ENCODE assay signal across 8 cellular contexts in the genomic region with DNA sequence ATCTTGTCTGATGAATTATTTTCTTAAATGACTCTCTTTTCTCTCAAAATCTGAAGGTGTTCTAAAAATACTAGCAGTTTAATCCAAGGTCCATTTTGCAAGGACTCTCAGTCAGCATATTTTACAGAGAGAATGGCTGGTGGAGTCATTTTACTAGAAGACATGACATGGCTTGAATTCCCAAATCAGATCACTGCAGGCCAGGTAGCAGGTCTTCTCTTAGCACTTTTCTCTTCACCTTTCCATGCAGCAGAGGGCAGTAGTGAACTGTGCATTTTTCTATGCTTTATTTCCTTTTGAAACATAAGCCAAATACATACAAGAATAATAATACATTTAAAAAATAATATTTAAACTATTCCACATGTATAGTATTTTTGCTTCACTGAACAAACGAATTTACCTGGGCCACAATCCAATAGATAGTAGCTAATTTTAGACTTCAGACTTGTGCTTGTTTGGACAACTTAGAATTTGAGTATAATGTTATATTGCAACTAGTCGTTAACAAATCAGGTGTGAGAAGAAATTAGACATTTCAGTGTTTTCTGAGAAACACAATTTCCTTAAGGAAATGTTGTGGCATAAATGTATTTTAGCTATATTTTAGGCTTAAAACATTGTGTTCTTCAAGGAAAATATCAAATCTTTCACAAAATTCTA.
DNase-seq lines count a peak whose midpoint lies in the region; ATAC-seq, FAIRE-seq and TF ChIP-seq lines count a peak whose summit lies in the region.

No MANE protein-coding gene starts in this region.

- H2BK120ac ChIP-seq in trophoblast cell (ENCODE audit: insufficient read depth, low read length, poor library complexity) = no peak overlapping the region

- FAIRE-seq in GM12891 (lab: Jason Lieb, UNC) = peak; percentile 65

- no peak overlapping the region for H3K4me3 ChIP-seq in trophoblast cell (ENCODE audit: low read depth, low read length)

- H2AK5ac ChIP-seq in trophoblast cell (ENCODE audit: low read length) = no peak overlapping the region

- H3K18ac ChIP-seq in trophoblast cell (ENCODE audit: low read length) = no peak overlapping the region

- no peak overlapping the region for H2AFZ ChIP-seq in trophoblast cell (ENCODE audit: insufficient read depth, low read length, poor library complexity)

- peak; percentile 54 for DNase-seq in ACHN
- no peak for DNase-seq in GM12891 (ENCODE audit: insufficient read length, low spot score)
- peak; percentile 24 for DNase-seq in NCI-H2196 treated with DMSO at 0.1 percent for 48 hours (lab: John Stamatoyannopoulos, UW; ENCODE audit: unreplicated experiment)
- peak; percentile 15 to 36 for DNase-seq in activated CD4-positive, alpha-beta T cell treated with anti-CD3 and anti-CD28 coated beads, Interleukin-2, amount 50 U/mL, for 48 hours
- DNase-seq in foreskin keratinocyte = peak; percentile 40 to 75
- peak; percentile 42 to 82 for DNase-seq in trophoblast cell
- no peak for DNase-seq in NCI-H146 treated with DMSO at 0.1 percent for 48 hours (lab: John Stamatoyannopoulos, UW; ENCODE audit: unreplicated experiment)

- H3K79me1 ChIP-seq in trophoblast cell (ENCODE audit: low read length) = no peaks in the 10 kb centered on the region

- TF ChIP-seq POLR2A in GM12891 (IDR thresholded peaks at IDR 0.05; ENCODE audit: low read depth, low read length) = no peak

- H3K9ac ChIP-seq in trophoblast cell (ENCODE audit: low read length) = no peak overlapping the region

- TF ChIP-seq CTCF in foreskin keratinocyte (conservative IDR thresholded peaks at IDR 0.05) = peak; percentile 88

- H3K27me3 ChIP-seq in foreskin keratinocyte = no peaks in the 10 kb centered on the region
- H3K27me3 ChIP-seq in trophoblast cell (ENCODE audit: insufficient read depth, low read length) = no peaks in the 10 kb centered on the region

- no peak overlapping the region for H4K8ac ChIP-seq in trophoblast cell (ENCODE audit: low read depth, low read length)

- H4K91ac ChIP-seq in trophoblast cell (ENCODE audit: low read depth, low read length) = no peak overlapping the region

- H3K23ac ChIP-seq in trophoblast cell (ENCODE audit: low read length) = no peak overlapping the region

- H3K9me3 ChIP-seq in trophoblast cell (ENCODE audit: insufficient read depth, low read depth, low read length) = no peaks in the 10 kb centered on the region

- no peak overlapping the region for H2BK5ac ChIP-seq in trophoblast cell (ENCODE audit: low read depth, low read length, poor library complexity)

- H3K4me1 ChIP-seq in foreskin keratinocyte = no peaks in the 10 kb centered on the region
- no peaks in the 10 kb centered on the region for H3K4me1 ChIP-seq in trophoblast cell (ENCODE audit: control insufficient read depth in 1 of 2, insufficient read depth in 2 of 2, low read length in 2 of 2)

- no peak overlapping the region for H3K4ac ChIP-seq in trophoblast cell (ENCODE audit: low read depth, low read length)

- no peak overlapping the region for H2BK12ac ChIP-seq in trophoblast cell (ENCODE audit: low read length)

- in situ Hi-C loops in ACHN (cut with HindIII; ENCODE audit: low pct_ligation_motif_present, low pct_unique_long_range_greater_than_20kb, low sequenced_read_pairs) = no loop called here

- ATAC-seq in foreskin keratinocyte = peak; percentile 70
- no peak for ATAC-seq in GM18870 (IDR thresholded peaks at IDR 0.05; ENCODE audit: unreplicated experiment)

- no peaks in the 10 kb centered on the region for H3K79me2 ChIP-seq in trophoblast cell (ENCODE audit: control insufficient read depth, insufficient read depth, low read length, poor library complexity)

- WGBS in trophoblast cell (ENCODE audit: extremely low coverage, insufficient coverage, insufficient read length) = no CpG with 5 or more reads among the region's 2 CpGs

- H3K27ac ChIP-seq in foreskin keratinocyte = no peak overlapping the region
- H3K27ac ChIP-seq in trophoblast cell (ENCODE audit: low read depth, low read length) = no peak overlapping the region

- no peak overlapping the region for H4K12ac ChIP-seq in trophoblast cell (ENCODE audit: low read depth, low read length)

- H3K14ac ChIP-seq in trophoblast cell (ENCODE audit: low read length) = no peak overlapping the region

- no peaks in the 10 kb centered on the region for H3K36me3 ChIP-seq in trophoblast cell (ENCODE audit: control insufficient read depth in 1 of 2, insufficient read depth in 2 of 2, low read length in 2 of 2)

- H3K4me2 ChIP-seq in trophoblast cell (ENCODE audit: low read length) = no peak overlapping the region

TF ChIP-seq in GM12891, 5 proteins besides CTCF, POLR2A, EP300 and RAD21:
- TF ChIP-seq POU2F2 (IDR thresholded peaks at IDR 0.05; ENCODE audit: low read depth, low read length) = no peak
- no peak for TF ChIP-seq PAX5 (IDR thresholded peaks at IDR 0.05; ENCODE audit: insufficient read depth, low read length, severe bottlenecking)
- TF ChIP-seq SPI1 (IDR thresholded peaks at IDR 0.05; ENCODE audit: low read depth, low read length) = no peak
- TF ChIP-seq POLR2AphosphoS5 (IDR thresholded peaks at IDR 0.05; ENCODE audit: low read depth, low read length) = no peak
- TF ChIP-seq TAF1 (IDR thresholded peaks at IDR 0.05; ENCODE audit: low read depth, low read length) = no peak

Comparison
In these comparisons a context has a peak if more than half of its experiments do, and no peak if none do; other contexts are left out.
1. DNase-seq: peak in ACHN (single experiment), NCI-H2196 treated with DMSO at 0.1 percent for 48 hours (single experiment), activated CD4-positive, alpha-beta T cell treated with anti-CD3 and anti-CD28 coated beads, Interleukin-2, amount 50 U/mL, for 48 hours (2 of 2), foreskin keratinocyte (2 of 2) and trophoblast cell (2 of 2); none in GM12891 (single experiment) and NCI-H146 treated with DMSO at 0.1 percent for 48 hours (single experiment).